In genomic region chr3:21938267-21938681, GRCh38 we compare ENCODE assay signal across 28 cellular contexts.
"Had no signal": no experiment of that assay in that cellular context is flagged by ENCODE, and none has a peak within 500 bp of the region (broad histone marks: within the 10 kb centered on the region; RNA-seq: fewer than 3 reads in every experiment).

No MANE protein-coding gene starts in this region.

- H3K27me3 Mint-ChIP-seq: activated naive CD8-positive, alpha-beta T cell treated with anti-CD3 and anti-CD28 coated beads for 36 hours; effector memory CD8-positive, alpha-beta T cell; memory B cell had no signal

- ATAC-seq: body of pancreas; effector memory CD8-positive, alpha-beta T cell; natural killer cell; right cardiac atrium had no signal

- H3K36me3 ChIP-seq: adrenal gland, gastrocnemius medialis, neural progenitor cell, spleen, suprapubic skin, tibial artery had no signal

- H3K4me3 Mint-ChIP-seq: activated naive CD8-positive, alpha-beta T cell treated with anti-CD3 and anti-CD28 coated beads for 36 hours; effector memory CD8-positive, alpha-beta T cell; memory B cell; natural killer cell; neural progenitor cell; T-helper 2 cell treated with Interferon-gamma antibody and Interleukin-4, amounts not matched to agents 5 μg/mL and 100 μg/mL, for 36 hours had no signal

- H3K4me3 ChIP-seq: adrenal gland, body of pancreas, gastrocnemius medialis, neural progenitor cell, spleen, suprapubic skin, tibial artery had no signal

- H3K4me1 ChIP-seq: adrenal gland, body of pancreas, gastrocnemius medialis, parathyroid adenoma, spleen, suprapubic skin had no signal

- H3K9me3 ChIP-seq: adrenal gland, body of pancreas, gastrocnemius medialis, spleen, suprapubic skin, tibial artery had no signal

- H3K27me3 ChIP-seq: adrenal gland, body of pancreas, gastrocnemius medialis, neural progenitor cell, spleen, suprapubic skin, tibial artery had no signal

- H3K27ac ChIP-seq: adrenal gland, body of pancreas, neural progenitor cell, parathyroid adenoma, spleen, suprapubic skin, tibial artery had no signal

- DNase-seq: activated CD4-positive, alpha-beta T cell treated with anti-CD3 and anti-CD28 coated beads for 4 hours; activated CD4-positive, alpha-beta T cell treated with anti-CD3 and anti-CD28 coated beads, Interleukin-2, amount 50 U/mL, for 4 hours; activated CD8-positive, alpha-beta memory T cell treated with anti-CD3 and anti-CD28 coated beads for 24 hours; activated effector memory CD4-positive, alpha-beta T cell treated with Interleukin-2 at 50 U/mL for 16 hours; activated naive CD4-positive, alpha-beta T cell treated with Interleukin-2 at 50 U/mL for 16 hours; activated naive CD8-positive, alpha-beta T cell treated with anti-CD3 and anti-CD28 coated beads for 36 hours; adrenal gland; aorta; body of pancreas; cerebellar nuclear complex; cortex of kidney; effector memory CD8-positive, alpha-beta T cell; erythroblast; glutamatergic neuron; kidney; natural killer cell; occipital lobe; right cardiac atrium; spleen; stimulated activated naive CD4-positive, alpha-beta T cell; T-helper 1 cell; tibial artery had no signal

- H3K36me3 Mint-ChIP-seq: activated naive CD8-positive, alpha-beta T cell treated with anti-CD3 and anti-CD28 coated beads for 36 hours; memory B cell; natural killer cell; neural progenitor cell had no signal

- H3K27ac Mint-ChIP-seq: activated naive CD8-positive, alpha-beta T cell treated with anti-CD3 and anti-CD28 coated beads for 36 hours; effector memory CD8-positive, alpha-beta T cell; memory B cell; natural killer cell; neural progenitor cell; T-helper 2 cell treated with Interferon-gamma antibody and Interleukin-4, amounts not matched to agents 5 μg/mL and 100 μg/mL, for 36 hours had no signal

- H3K4me1 Mint-ChIP-seq: activated naive CD8-positive, alpha-beta T cell treated with anti-CD3 and anti-CD28 coated beads for 36 hours; memory B cell; natural killer cell had no signal

- H3K9me3 Mint-ChIP-seq: neural progenitor cell had no signal
